ENCODE assay signal across 29 cellular contexts in genomic region chr4:163623787-163624186, GRCh38.
"Had no signal": no experiment of that assay in that cellular context is flagged by ENCODE, and none has a peak within 500 bp of the region (broad histone marks: within the 10 kb centered on the region; RNA-seq: fewer than 3 reads in every experiment).

No MANE protein-coding gene starts in this region.

- DNase-seq: activated CD4-positive, alpha-beta memory T cell treated with anti-CD3 and anti-CD28 coated beads for 36 hours; activated CD4-positive, alpha-beta T cell treated with anti-CD3 and anti-CD28 coated beads for 36 hours; activated CD4-positive, alpha-beta T cell treated with anti-CD3 and anti-CD28 coated beads, Interleukin-2, amount 10 ng/mL, durations not matched to agents 24 days and 14 days; activated CD4-positive, CD25-positive, alpha-beta regulatory T cell; activated CD4-positive, CD25-positive, alpha-beta regulatory T cell treated with anti-CD3 and anti-CD28 coated beads, Interleukin-2, amount 50 U/mL, for 72 hours; activated CD8-positive, alpha-beta memory T cell treated with anti-CD3 and anti-CD28 coated beads, Interleukin-2, amount 10 ng/mL, durations not matched to agents 7 days and 5 days; activated CD8-positive, alpha-beta memory T cell treated with anti-CD3 and anti-CD28 coated beads, Interleukin-2, amount 50 U/mL, for 4 hours; activated CD8-positive, alpha-beta T cell treated with anti-CD3 and anti-CD28 coated beads, Interleukin-2, amount 10 ng/mL, durations not matched to agents 7 days and 5 days; activated effector memory CD4-positive, alpha-beta T cell treated with anti-CD3 and anti-CD28 coated beads, Interleukin-2, amount 50 U/mL, for 16 hours; activated naive CD4-positive, alpha-beta T cell treated with anti-CD3 and anti-CD28 coated beads for 36 hours; activated naive CD8-positive, alpha-beta T cell treated with anti-CD3 and anti-CD28 coated beads for 36 hours; activated naive CD8-positive, alpha-beta T cell treated with anti-CD3 and anti-CD28 coated beads, Interleukin-2, amount 50 U/mL, for 24 hours; activated T-cell treated with anti-CD3 and anti-CD28 coated beads, Interleukin-2, amount 50 U/mL, for 1 hour; activated T-cell treated with anti-CD3 and anti-CD28 coated beads, Interleukin-2, amount 50 U/mL, for 48 hours; adrenal gland; amygdala; aorta; body of pancreas; central memory CD4-positive, alpha-beta T cell; cerebellar nuclear complex; colonic mucosa; effector CD8-positive, alpha-beta T cell; foreskin fibroblast; glutamatergic neuron; heart left ventricle; T-helper 2 cell had no signal

- H3K4me1 ChIP-seq: adrenal gland, body of pancreas, colonic mucosa had no signal

- ATAC-seq: activated CD4-positive, alpha-beta T cell treated with anti-CD3 and anti-CD28 coated beads for 36 hours; activated CD8-positive, alpha-beta memory T cell treated with anti-CD3 and anti-CD28 coated beads, Interleukin-2, amount 10 ng/mL, durations not matched to agents 7 days and 5 days; activated CD8-positive, alpha-beta T cell treated with anti-CD3 and anti-CD28 coated beads, Interleukin-2, amount 10 ng/mL, durations not matched to agents 7 days and 5 days; activated naive CD8-positive, alpha-beta T cell treated with anti-CD3 and anti-CD28 coated beads, Interleukin-2, amount 50 U/mL, for 24 hours; body of pancreas; esophagus mucosa; heart left ventricle had no signal

- H3K4me3 ChIP-seq: adrenal gland, body of pancreas, cardiac muscle cell, colonic mucosa, heart left ventricle had no signal

- H3K9me3 ChIP-seq: adrenal gland, body of pancreas, colonic mucosa, heart left ventricle had no signal

- H3K27me3 ChIP-seq: adrenal gland, body of pancreas, cardiac muscle cell, colonic mucosa, heart left ventricle had no signal

- H3K36me3 ChIP-seq: adrenal gland, cardiac muscle cell, colonic mucosa, heart left ventricle had no signal

- FAIRE-seq: frontal cortex had no signal

- H3K27ac ChIP-seq: body of pancreas, cardiac muscle cell, colonic mucosa had no signal
